Comparison of ENCODE assay signal across 9 cellular contexts in the genomic region with DNA sequence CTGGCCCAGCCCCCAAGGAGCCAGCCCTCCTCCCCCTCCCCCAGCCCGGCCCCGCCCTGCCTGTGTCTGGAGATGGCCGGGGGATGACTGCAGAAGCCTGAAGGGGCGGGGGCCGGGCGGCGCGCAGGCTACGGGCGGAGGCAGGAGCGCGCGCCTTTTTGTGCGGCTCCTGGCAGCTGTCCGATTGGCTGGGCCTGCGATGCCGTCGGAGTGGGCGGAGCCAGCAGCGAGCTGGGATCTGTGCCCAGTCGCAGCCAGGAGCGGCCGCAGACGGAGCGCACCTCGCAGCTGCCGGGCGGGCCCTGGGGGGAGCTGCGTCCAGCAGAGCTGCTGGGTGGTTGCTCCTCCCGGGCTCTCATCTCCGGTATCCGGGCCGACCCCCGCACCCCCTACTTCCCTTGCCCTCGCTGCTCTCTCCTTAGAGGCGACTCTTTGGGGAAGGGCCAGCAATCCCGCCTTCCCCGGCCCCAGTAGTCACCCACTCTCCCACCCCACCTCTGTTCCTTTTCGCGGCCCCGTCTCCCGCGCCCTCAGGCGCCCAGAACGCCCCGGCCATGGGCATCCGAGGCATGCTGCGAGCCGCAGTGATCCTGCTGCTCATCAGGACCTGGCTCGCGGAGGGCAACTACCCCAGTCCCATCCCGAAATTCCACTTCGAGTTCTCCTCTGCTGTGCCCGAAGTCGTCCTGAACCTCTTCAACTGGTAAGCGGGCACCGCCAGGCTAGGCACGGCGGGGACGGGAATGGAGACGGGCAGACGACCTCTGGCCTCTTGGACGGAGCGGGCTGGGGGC. TPM values are rescaled to one million over a fixed set of nuclear protein-coding genes. Genes with fewer than 3 reads are reported as not detected.
DNase-seq lines count a peak whose midpoint lies in the region; ATAC-seq, FAIRE-seq and TF ChIP-seq lines count a peak whose summit lies in the region.
"Had no signal": no experiment of that assay in that cellular context is flagged by ENCODE, and none has a peak within 500 bp of the region (broad histone marks: within the 10 kb centered on the region; RNA-seq: fewer than 3 reads in every experiment).

A gene (plus strand): TSS at position 247 of the 794 bp plus-strand sequence. CDS start 308 bp downstream, at position 555.

- TF ChIP-seq POLR2A in HCT116 (IDR thresholded peaks at IDR 0.05; ENCODE audit: borderline replicate concordance, extremely low read depth, insufficient read depth, insufficient read length) (peak; percentile 69), body of pancreas (IDR thresholded peaks at IDR 0.05) (no peak), GM12891 (IDR thresholded peaks at IDR 0.05; ENCODE audit: low read depth, low read length) (no peak)

- peak; percentile 54 for DNase-seq in HCT116 (ENCODE audit: low read depth, low spot score)
- peak; percentile 74 for DNase-seq in NCI-H2171 (lab: John Stamatoyannopoulos, UW)
- peak; percentile 21 to 50 (median 26) for DNase-seq in body of pancreas
- peak in 2 of 3 donors; percentile 31 to 46 for DNase-seq in mucosa of descending colon
- no peak for DNase-seq in GM12891 (ENCODE audit: insufficient read length, low spot score)
- DNase-seq in stimulated activated CD4-positive, alpha-beta T cell treated with anti-CD3 and anti-CD28 coated beads, Interleukin-12 subunit alpha, Interleukin-12 subunit beta, amount 100 ng/mL, for 4 hours: no peak

- H2AFZ ChIP-seq in HCT116 (ENCODE audit: low read depth, low read length, poor library complexity, severe bottlenecking): peak within 1 kb of the TSS; percentile 74

- no peak for FAIRE-seq in GM12891 (lab: Jason Lieb, UNC)

- H3K4me3 ChIP-seq in HCT116 (replicated peaks in 1 of 2; ENCODE audit: low read depth in 1 of 2, low read length in 2 of 2) (peak within 1 kb of the TSS; percentile 58 to 66), body of pancreas (no peak within 1 kb of the TSS), mucosa of descending colon (no peak within 1 kb of the TSS)

- RAD21 ChIA-PET in HCT116 (lab: Charles Lee; ENCODE audit: low non-redundant PET in 1 of 2, low total read pairs in 2 of 2, uncharacterized antibody in 2 of 2, unreplicated experiment in 2 of 2): no interaction called here

- H3K79me2 ChIP-seq in HCT116 (ENCODE audit: insufficient read depth, low read length): no peaks in the 10 kb centered on the region

- peaks cover 0 to 19% of the 10 kb centered on the region in 2 experiments; a peak in 2 of 4 replicates for H3K4me1 ChIP-seq in HCT116 (ENCODE audit: control insufficient read depth in 1 of 2, insufficient read depth in 2 of 2, low read length in 2 of 2)
- H3K4me1 ChIP-seq in body of pancreas: no peaks in the 10 kb centered on the region
- no peaks in the 10 kb centered on the region for H3K4me1 ChIP-seq in mucosa of descending colon (ENCODE audit: low read depth)

- no TSS peak for BruUV-seq in HCT116 (replicated peaks; lab: Mats Ljungman, UMichigan)

- H3K9me3 ChIP-seq in HCT116 (ENCODE audit: control insufficient read depth in 1 of 2, insufficient read depth in 1 of 2, low read depth in 1 of 2, low read length in 2 of 2) (no peaks in the 10 kb centered on the region), body of pancreas (no peaks in the 10 kb centered on the region), mucosa of descending colon (no peaks in the 10 kb centered on the region)

- no peaks in the 10 kb centered on the region for H4K20me1 ChIP-seq in HCT116 (ENCODE audit: insufficient read depth)

- TF ChIP-seq RAD21 in HCT116 (IDR thresholded peaks at IDR 0.05; ENCODE audit: low read depth): no peak

- H3K9ac ChIP-seq in HCT116 (ENCODE audit: low read length): peak within 1 kb of the TSS; percentile 62

- H3K27me3 ChIP-seq in HCT116 (ENCODE audit: insufficient read depth, low read length): no peaks in the 10 kb centered on the region
- H3K27me3 ChIP-seq in body of pancreas: no peaks in the 10 kb centered on the region

- H3K27ac ChIP-seq in HCT116 (ENCODE audit: low read depth, low read length): no peak within 1 kb of the TSS
- H3K27ac ChIP-seq in body of pancreas: no peak within 1 kb of the TSS

- no peaks in the 10 kb centered on the region for H3K9me2 ChIP-seq in HCT116 (ENCODE audit: insufficient read depth)

- CTCF ChIA-PET in HCT116 (lab: Charles Lee): interaction anchor here (0.7 to 1.1 kb wide), 2 partner anchors 836 to 885 kb away, joined by 3 to 9 read pairs; no protein-coding TSS in a partner anchor

- intact Hi-C loops in HCT116 (cut with micrococcal nuclease) (loop anchor here (5.0 kb wide), 1 partner anchor 926 kb away; no protein-coding TSS in a partner anchor), body of pancreas (cut with DNase I) (loop anchor here (5.0 kb wide), 1 partner anchor 886 kb away; no protein-coding TSS in a partner anchor), mucosa of descending colon (cut with DNase I, micrococcal nuclease) (loop anchor here in 1 of 2 donors (10.0 kb wide), 1 partner anchor 883 kb away; no protein-coding TSS in a partner anchor)

- peak; percentile 92 for ATAC-seq in HCT116
- ATAC-seq in body of pancreas: peak; percentile 30
- ATAC-seq in mucosa of descending colon: peak; percentile 75
- no peak for ATAC-seq in HG03039 (IDR thresholded peaks at IDR 0.05; ENCODE audit: unreplicated experiment)
- ATAC-seq in GM21717 (IDR thresholded peaks at IDR 0.05; ENCODE audit: unreplicated experiment): no peak

- POLR2A ChIA-PET in HCT116 (lab: Charles Lee): no interaction called here

- peak within 1 kb of the TSS; percentile 93 for H3K4me2 ChIP-seq in HCT116 (ENCODE audit: low read length)

- WGBS in body of pancreas, 2 donors: 1% methylated on average over 30 of the region's 64 CpGs; no CpG with 5 or more reads in 1 of the 2 donors

- TF ChIP-seq CTCF in HCT116 (IDR thresholded peaks at IDR 0.05 in 2 of 3, conservative IDR thresholded peaks at IDR 0.05 in 1 of 3; ENCODE audit: borderline replicate concordance in 1 of 3, insufficient read depth in 1 of 3, low read depth in 2 of 3, low read length in 2 of 3) (no peak), body of pancreas (IDR thresholded peaks at IDR 0.05) (no peak), mucosa of descending colon (IDR thresholded peaks at IDR 0.05) (no peak)

- H3K36me3 ChIP-seq in HCT116 (ENCODE audit: control insufficient read depth in 1 of 2, insufficient read depth in 2 of 2, low read length in 2 of 2) (no peaks in the 10 kb centered on the region), body of pancreas (replicated peaks in 1 of 2; ENCODE audit: insufficient read depth in 1 of 2, low read depth in 2 of 2) (no peaks in the 10 kb centered on the region), mucosa of descending colon (ENCODE audit: low read depth) (no peaks in the 10 kb centered on the region)

TF ChIP-seq in HCT116, 20 proteins besides CTCF, POLR2A, EP300 and RAD21:
- TF ChIP-seq ELF1 (IDR thresholded peaks at IDR 0.05; ENCODE audit: borderline replicate concordance, low read depth) (no peak), EZH2 (IDR thresholded peaks at IDR 0.05) (no peak), SP1 (IDR thresholded peaks at IDR 0.05; ENCODE audit: low read depth) (peak; percentile 26; the same call in 1 of the 2 replicates), SIN3A (IDR thresholded peaks at IDR 0.05; ENCODE audit: low read depth) (peak; percentile 55; the same call in 1 of the 2 replicates), YY1 (IDR thresholded peaks at IDR 0.05; ENCODE audit: extremely low read depth, insufficient replicate concordance, low read depth, low read length) (peak; percentile 17), POLR2AphosphoS5 (IDR thresholded peaks at IDR 0.05; ENCODE audit: low read depth, low read length) (peak; percentile 92), CBX3 (IDR thresholded peaks at IDR 0.05; ENCODE audit: low read depth) (no peak)

TF ChIP-seq in GM12891, 5 proteins besides CTCF, POLR2A, EP300 and RAD21:
- TF ChIP-seq POU2F2 (IDR thresholded peaks at IDR 0.05; ENCODE audit: low read depth, low read length) (no peak), SPI1 (IDR thresholded peaks at IDR 0.05; ENCODE audit: low read depth, low read length) (no peak), POLR2AphosphoS5 (IDR thresholded peaks at IDR 0.05; ENCODE audit: low read depth, low read length) (no peak)

RNA-seq across cellular contexts. Expression of the gene that starts here (rescaled TPM):
- total RNA-seq in HCT116 (2021; ENCODE audit: unreplicated experiment) (4.2 TPM), body of pancreas (not detected), mucosa of descending colon (under 1 TPM in 1 of 3 donors, not detected in 2; 0.32 TPM)
- polyA plus RNA-seq in HCT116 (2012): 2.6 and 2.9 TPM in 2 replicates
- not detected for polyA plus RNA-seq in GM12891 (2012; ENCODE audit: low read depth, missing spikeins)
- total RNA-seq: dermis microvascular lymphatic vessel endothelial cell had no signal

Comparison
In these comparisons a context has a peak if more than half of its experiments do, and no peak if none do; other contexts are left out.
1. Peak in DNase-seq and ATAC-seq in body of pancreas; RNA of the gene not detected or under 1 TPM.
2. Peak in DNase-seq and ATAC-seq in mucosa of descending colon; RNA of the gene not detected or under 1 TPM.
3. DNase-seq: peak in HCT116 (single experiment) and NCI-H2171 (single experiment); none in GM12891 (single experiment) and stimulated activated CD4-positive, alpha-beta T cell treated with anti-CD3 and anti-CD28 coated beads, Interleukin-12 subunit alpha, Interleukin-12 subunit beta, amount 100 ng/mL, for 4 hours (single experiment).
4. H3K4me3 ChIP-seq: peak in HCT116 (2 of 2); none in body of pancreas (0 of 2) and mucosa of descending colon (single experiment).